Comparison of ENCODE assay signal across 19 cellular contexts in genomic region chr15:38549222-38549621, GRCh38. TPM values are rescaled to one million over a fixed set of nuclear protein-coding genes. Genes with fewer than 3 reads are reported as not detected.
DNase-seq lines count a peak whose midpoint lies in the region; ATAC-seq and TF ChIP-seq lines count a peak whose summit lies in the region.
"Had no signal": no experiment of that assay in that cellular context is flagged by ENCODE, and none has a peak within 500 bp of the region (broad histone marks: within the 10 kb centered on the region; RNA-seq: fewer than 3 reads in every experiment).

No MANE protein-coding gene starts in this region.

- peaks cover 88% of the 10 kb centered on the region for H3K4me1 Mint-ChIP-seq in activated CD4-positive, alpha-beta memory T cell treated with anti-CD3 and anti-CD28 coated beads for 36 hours (ENCODE audit: low read depth)

- no peaks in the 10 kb centered on the region for H3K27me3 Mint-ChIP-seq in activated CD4-positive, alpha-beta memory T cell treated with anti-CD3 and anti-CD28 coated beads for 36 hours
- H3K27me3 Mint-ChIP-seq: naive B cell had no signal

- intact Hi-C loops in activated CD4-positive, alpha-beta memory T cell treated with anti-CD3 and anti-CD28 coated beads for 36 hours (cut with micrococcal nuclease) = no loop called here

- H3K4me3 Mint-ChIP-seq in activated CD4-positive, alpha-beta memory T cell treated with anti-CD3 and anti-CD28 coated beads for 36 hours = no peak overlapping the region
- H3K4me3 Mint-ChIP-seq: naive B cell had no signal

- CTCF ChIA-PET in activated CD4-positive, alpha-beta memory T cell treated with anti-CD3 and anti-CD28 coated beads for 36 hours (lab: Charles Lee) = interaction anchor here (1.0 to 1.6 kb wide), 3 partner anchors 15 to 141 kb away, joined by 3 to 5 read pairs (median 4); partner anchors contain the start of gene RASGRP1

- H3K27ac Mint-ChIP-seq in activated CD4-positive, alpha-beta memory T cell treated with anti-CD3 and anti-CD28 coated beads for 36 hours = peak overlapping the region; percentile 65

- DNase-seq in AG10803 (ENCODE audit: low read depth) (peak; percentile 53), EH (ENCODE audit: low read depth) (peak; percentile 87), mesenteric fat pad (ENCODE audit: low spot score) (no peak), NCI-H510A (lab: John Stamatoyannopoulos, UW) (no peak), NCI-H2196 treated with DMSO at 0.1 percent for 48 hours (lab: John Stamatoyannopoulos, UW; ENCODE audit: unreplicated experiment) (no peak)
- no peak for DNase-seq in activated CD4-positive, alpha-beta memory T cell treated with anti-CD3 and anti-CD28 coated beads for 36 hours
- DNase-seq: activated CD4-positive, CD25-positive, alpha-beta regulatory T cell treated with anti-CD3 and anti-CD28 coated beads, Interleukin-2, amount 50 U/mL, for 72 hours; naive B cell; NCI-H1105 treated with DMSO at 0.1 percent for 48 hours; NCI-H69; psoas muscle; SJCRH30; small intestine; stimulated activated CD8-positive, alpha-beta memory T cell treated with anti-CD3 and anti-CD28 coated beads, Interleukin-4, amount 100 ng/mL, for 48 hours; T1000 had no signal

- H3K4me3 ChIP-seq in AG10803 (ENCODE audit: low read length) = no peak overlapping the region
- H3K4me3 ChIP-seq: lung, psoas muscle, SJCRH30, suprapubic skin had no signal

- H3K9me3 Mint-ChIP-seq in activated CD4-positive, alpha-beta memory T cell treated with anti-CD3 and anti-CD28 coated beads for 36 hours = no peaks in the 10 kb centered on the region
- H3K9me3 Mint-ChIP-seq: naive B cell had no signal

- ATAC-seq in esophagus mucosa (peak; percentile 22), GM21360 (IDR thresholded peaks at IDR 0.05; ENCODE audit: unreplicated experiment) (no peak)
- ATAC-seq: psoas muscle had no signal

- POLR2A ChIA-PET in activated CD4-positive, alpha-beta memory T cell treated with anti-CD3 and anti-CD28 coated beads for 36 hours (lab: Charles Lee) = no interaction called here

- peaks cover 81% of the 10 kb centered on the region for H3K36me3 Mint-ChIP-seq in activated CD4-positive, alpha-beta memory T cell treated with anti-CD3 and anti-CD28 coated beads for 36 hours

- TF ChIP-seq CTCF in AG10803 (conservative IDR thresholded peaks at IDR 0.05; ENCODE audit: low read length) = no peak

RNA-seq across cellular contexts. Expression of gene RASGRP1, which starts 15.4 kb away (rescaled TPM):
- total RNA-seq in activated CD4-positive, alpha-beta memory T cell treated with anti-CD3 and anti-CD28 coated beads for 36 hours = 100 to 1,000 TPM; 167 to 174 TPM
- total RNA-seq in esophagus mucosa = 21.2 TPM
- total RNA-seq in mesenteric fat pad = 1.1 TPM

Comparison
In these comparisons a context has a peak if more than half of its experiments do, and no peak if none do; other contexts are left out.
1. DNase-seq: peak in AG10803 (single experiment) and EH (single experiment); none in activated CD4-positive, alpha-beta memory T cell treated with anti-CD3 and anti-CD28 coated beads for 36 hours (single experiment), mesenteric fat pad (single experiment), NCI-H510A (single experiment) and NCI-H2196 treated with DMSO at 0.1 percent for 48 hours (single experiment).
2. RNA of gene RASGRP1, which starts 15.4 kb away (total RNA-seq): 167 to 174 TPM in activated CD4-positive, alpha-beta memory T cell treated with anti-CD3 and anti-CD28 coated beads for 36 hours and 21.2 TPM in esophagus mucosa (single experiment); 1.1 TPM in mesenteric fat pad (single experiment); every median in the first group is over 10 times any median in the second.